13 cellular contexts compared by ENCODE assay signal in the genomic region with DNA sequence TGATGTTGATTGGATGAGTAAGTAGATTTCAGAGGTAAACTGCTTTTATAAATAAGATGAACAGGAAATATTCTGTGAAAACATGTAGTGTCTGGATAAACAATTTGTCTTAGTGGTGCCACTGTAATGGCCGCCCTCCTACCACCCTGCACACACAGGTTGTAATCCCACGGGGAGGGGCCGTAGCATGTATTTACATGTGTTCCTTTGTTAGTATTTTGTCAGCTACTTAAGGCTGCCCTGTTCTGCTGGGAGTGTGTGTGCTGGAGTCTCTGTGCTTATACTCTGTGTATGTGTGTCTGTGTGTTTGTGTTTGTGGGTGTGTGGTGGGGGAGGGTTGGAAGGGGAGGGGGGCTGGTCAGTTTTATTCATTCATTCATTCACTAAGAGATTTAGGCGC. TPM values are rescaled to one million over a fixed set of nuclear protein-coding genes. Genes with fewer than 3 reads are reported as not detected.
DNase-seq lines count a peak whose midpoint lies in the region; ATAC-seq lines count a peak whose summit lies in the region.
"Had no signal": no experiment of that assay in that cellular context is flagged by ENCODE, and none has a peak within 500 bp of the region (broad histone marks: within the 10 kb centered on the region; RNA-seq: fewer than 3 reads in every experiment).

No MANE protein-coding gene starts in this region.

- POLR2A ChIA-PET in activated naive CD8-positive, alpha-beta T cell treated with anti-CD3 and anti-CD28 coated beads, Interleukin-2, amount 10 ng/mL, durations not matched to agents 7 days and 5 days (lab: Charles Lee) = interaction anchor here (2.0 kb wide), 1 partner anchor 31 kb away, joined by 6 read pairs; no protein-coding TSS in a partner anchor

- H3K36me3 Mint-ChIP-seq in activated naive CD8-positive, alpha-beta T cell treated with anti-CD3 and anti-CD28 coated beads, Interleukin-2, amount 10 ng/mL, durations not matched to agents 7 days and 5 days = peaks cover 3% of the 10 kb centered on the region

- no peak overlapping the region for H3K4me3 ChIP-seq in muscle layer of duodenum (ENCODE audit: low read depth in 1 of 2, low read length in 2 of 2)

- ATAC-seq in activated naive CD8-positive, alpha-beta T cell treated with anti-CD3 and anti-CD28 coated beads, Interleukin-2, amount 10 ng/mL, durations not matched to agents 7 days and 5 days (ENCODE audit: low read depth) = no peak

- H3K27ac Mint-ChIP-seq in activated naive CD8-positive, alpha-beta T cell treated with anti-CD3 and anti-CD28 coated beads, Interleukin-2, amount 10 ng/mL, durations not matched to agents 7 days and 5 days = peak overlapping the region; percentile 83

- no peaks in the 10 kb centered on the region for H3K9me3 ChIP-seq in muscle layer of duodenum (ENCODE audit: control insufficient read depth in 1 of 2, low read length in 2 of 2)

- DNase-seq in DMS153 (lab: John Stamatoyannopoulos, UW) (peak; percentile 44), DMS153 treated with DMSO at 0.1 percent for 48 hours (lab: John Stamatoyannopoulos, UW; ENCODE audit: unreplicated experiment) (no peak), COR-L47 (lab: John Stamatoyannopoulos, UW) (peak; percentile 16), SKM-1 (lab: John Stamatoyannopoulos, UW; ENCODE audit: unreplicated experiment) (no peak)
- DNase-seq in activated naive CD8-positive, alpha-beta T cell treated with anti-CD3 and anti-CD28 coated beads, Interleukin-2, amount 10 ng/mL, durations not matched to agents 7 days and 5 days = no peak
- no peak for DNase-seq in stimulated activated CD4-positive, alpha-beta T cell treated with anti-CD3 and anti-CD28 coated beads, Interleukin-15, amount 100 ng/mL, for 24 hours
- no peak for DNase-seq in activated CD8-positive, alpha-beta memory T cell treated with anti-CD3 and anti-CD28 coated beads for 24 hours
- DNase-seq: 8988T; activated effector memory CD4-positive, alpha-beta T cell treated with anti-CD3 and anti-CD28 coated beads, Interleukin-2, amount 50 U/mL, for 16 hours; dorsolateral prefrontal cortex; hypothalamus; NCI-H1930 had no signal

- H3K9me3 Mint-ChIP-seq in activated naive CD8-positive, alpha-beta T cell treated with anti-CD3 and anti-CD28 coated beads, Interleukin-2, amount 10 ng/mL, durations not matched to agents 7 days and 5 days = no peaks in the 10 kb centered on the region

- H3K4me3 Mint-ChIP-seq in activated naive CD8-positive, alpha-beta T cell treated with anti-CD3 and anti-CD28 coated beads, Interleukin-2, amount 10 ng/mL, durations not matched to agents 7 days and 5 days = peak overlapping the region; percentile 57

- H3K4me1 Mint-ChIP-seq in activated naive CD8-positive, alpha-beta T cell treated with anti-CD3 and anti-CD28 coated beads, Interleukin-2, amount 10 ng/mL, durations not matched to agents 7 days and 5 days = peaks cover 41% of the 10 kb centered on the region

- H3K27ac ChIP-seq in muscle layer of duodenum (ENCODE audit: low read length) = peak overlapping the region; percentile 10

- no peaks in the 10 kb centered on the region for H3K27me3 ChIP-seq in muscle layer of duodenum (ENCODE audit: low read depth, low read length)
- H3K27me3 ChIP-seq: dorsolateral prefrontal cortex had no signal

- peaks cover 25 to 28% of the 10 kb centered on the region in 2 donors for H3K4me1 ChIP-seq in muscle layer of duodenum (ENCODE audit: control insufficient read depth in 1 of 2, insufficient read depth in 2 of 2, low read length in 2 of 2)

- H3K36me3 ChIP-seq in muscle layer of duodenum (ENCODE audit: control insufficient read depth in 1 of 2, insufficient read depth in 2 of 2, low read length in 2 of 2) = no peaks in the 10 kb centered on the region

- no peaks in the 10 kb centered on the region for H3K27me3 Mint-ChIP-seq in activated naive CD8-positive, alpha-beta T cell treated with anti-CD3 and anti-CD28 coated beads, Interleukin-2, amount 10 ng/mL, durations not matched to agents 7 days and 5 days

RNA-seq across cellular contexts. Expression of a gene that starts 5.1 kb away (rescaled TPM):
- 10 to 100 TPM; 23.7 to 25.2 TPM for total RNA-seq in activated naive CD8-positive, alpha-beta T cell treated with anti-CD3 and anti-CD28 coated beads, Interleukin-2, amount 10 ng/mL, durations not matched to agents 7 days and 5 days

RNA-seq across cellular contexts. Expression of a gene that starts 6.7 kb away (rescaled TPM):
- total RNA-seq in activated naive CD8-positive, alpha-beta T cell treated with anti-CD3 and anti-CD28 coated beads, Interleukin-2, amount 10 ng/mL, durations not matched to agents 7 days and 5 days = 10 to 100 TPM; 36.6 to 37.2 TPM

Comparison
In these comparisons a context has a peak if more than half of its experiments do, and no peak if none do; other contexts are left out.
1. DNase-seq: peak in DMS153 (single experiment) and COR-L47 (single experiment); none in DMS153 treated with DMSO at 0.1 percent for 48 hours (single experiment), activated naive CD8-positive, alpha-beta T cell treated with anti-CD3 and anti-CD28 coated beads, Interleukin-2, amount 10 ng/mL, durations not matched to agents 7 days and 5 days (single experiment), stimulated activated CD4-positive, alpha-beta T cell treated with anti-CD3 and anti-CD28 coated beads, Interleukin-15, amount 100 ng/mL, for 24 hours (single experiment), activated CD8-positive, alpha-beta memory T cell treated with anti-CD3 and anti-CD28 coated beads for 24 hours (single experiment) and SKM-1 (single experiment).